In the genomic region with DNA sequence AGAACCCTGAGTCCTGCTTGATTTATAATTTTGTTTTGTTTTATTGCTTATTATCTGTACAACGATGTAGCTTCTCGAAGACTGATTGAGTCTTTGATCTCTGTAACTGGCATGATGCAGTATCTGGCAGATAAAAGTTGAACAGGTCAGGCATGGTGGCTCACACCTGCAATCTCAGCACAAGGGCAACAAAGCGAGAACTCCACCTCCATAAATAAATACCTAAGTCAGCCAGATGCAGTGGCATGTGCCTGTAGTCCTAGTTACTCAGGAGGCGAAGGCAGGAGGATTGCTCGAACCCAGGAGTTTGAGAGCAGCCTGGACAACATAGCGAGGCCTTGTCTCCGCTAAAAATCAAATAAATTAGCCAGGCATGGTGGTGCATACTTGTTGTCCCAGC, we compare ENCODE assay signal across 1 cellular context.
TF ChIP-seq lines count a peak whose summit lies in the region.

No MANE protein-coding gene starts in this region.

TF ChIP-seq in K562, 482 proteins besides CTCF, POLR2A, EP300 and RAD21:
- TF ChIP-seq SREBF1 (IDR thresholded peaks at IDR 0.05; ENCODE audit: borderline replicate concordance, low read depth, low read length), result no peak
- TF ChIP-seq, protein P1, sequence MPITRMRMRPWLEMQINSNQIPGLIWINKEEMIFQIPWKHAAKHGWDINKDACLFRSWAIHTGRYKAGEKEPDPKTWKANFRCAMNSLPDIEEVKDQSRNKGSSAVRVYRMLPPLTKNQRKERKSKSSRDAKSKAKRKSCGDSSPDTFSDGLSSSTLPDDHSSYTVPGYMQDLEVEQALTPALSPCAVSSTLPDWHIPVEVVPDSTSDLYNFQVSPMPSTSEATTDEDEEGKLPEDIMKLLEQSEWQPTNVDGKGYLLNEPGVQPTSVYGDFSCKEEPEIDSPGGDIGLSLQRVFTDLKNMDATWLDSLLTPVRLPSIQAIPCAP (CRISPR knock-in tag; IDR thresholded peaks at IDR 0.05; ENCODE audit: borderline replicate concordance), result no peak
- TF ChIP-seq, protein P2, sequence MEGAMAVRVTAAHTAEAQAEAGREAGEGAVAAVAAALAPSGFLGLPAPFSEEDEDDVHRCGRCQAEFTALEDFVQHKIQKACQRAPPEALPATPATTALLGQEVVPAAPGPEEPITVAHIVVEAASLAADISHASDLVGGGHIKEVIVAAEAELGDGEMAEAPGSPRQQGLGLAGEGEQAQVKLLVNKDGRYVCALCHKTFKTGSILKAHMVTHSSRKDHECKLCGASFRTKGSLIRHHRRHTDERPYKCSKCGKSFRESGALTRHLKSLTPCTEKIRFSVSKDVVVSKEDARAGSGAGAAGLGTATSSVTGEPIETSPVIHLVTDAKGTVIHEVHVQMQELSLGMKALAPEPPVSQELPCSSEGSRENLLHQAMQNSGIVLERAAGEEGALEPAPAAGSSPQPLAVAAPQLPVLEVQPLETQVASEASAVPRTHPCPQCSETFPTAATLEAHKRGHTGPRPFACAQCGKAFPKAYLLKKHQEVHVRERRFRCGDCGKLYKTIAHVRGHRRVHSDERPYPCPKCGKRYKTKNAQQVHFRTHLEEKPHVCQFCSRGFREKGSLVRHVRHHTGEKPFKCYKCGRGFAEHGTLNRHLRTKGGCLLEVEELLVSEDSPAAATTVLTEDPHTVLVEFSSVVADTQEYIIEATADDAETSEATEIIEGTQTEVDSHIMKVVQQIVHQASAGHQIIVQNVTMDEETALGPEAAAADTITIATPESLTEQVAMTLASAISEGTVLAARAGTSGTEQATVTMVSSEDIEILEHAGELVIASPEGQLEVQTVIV (CRISPR knock-in tag; IDR thresholded peaks at IDR 0.05; ENCODE audit: borderline replicate concordance), result no peak
- TF ChIP-seq, protein P3, sequence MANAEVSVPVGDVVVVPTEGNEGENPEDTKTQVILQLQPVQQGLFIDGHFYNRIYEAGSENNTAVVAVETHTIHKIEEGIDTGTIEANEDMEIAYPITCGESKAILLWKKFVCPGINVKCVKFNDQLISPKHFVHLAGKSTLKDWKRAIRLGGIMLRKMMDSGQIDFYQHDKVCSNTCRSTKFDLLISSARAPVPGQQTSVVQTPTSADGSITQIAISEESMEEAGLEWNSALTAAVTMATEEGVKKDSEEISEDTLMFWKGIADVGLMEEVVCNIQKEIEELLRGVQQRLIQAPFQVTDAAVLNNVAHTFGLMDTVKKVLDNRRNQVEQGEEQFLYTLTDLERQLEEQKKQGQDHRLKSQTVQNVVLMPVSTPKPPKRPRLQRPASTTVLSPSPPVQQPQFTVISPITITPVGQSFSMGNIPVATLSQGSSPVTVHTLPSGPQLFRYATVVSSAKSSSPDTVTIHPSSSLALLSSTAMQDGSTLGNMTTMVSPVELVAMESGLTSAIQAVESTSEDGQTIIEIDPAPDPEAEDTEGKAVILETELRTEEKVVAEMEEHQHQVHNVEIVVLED (CRISPR knock-in tag; IDR thresholded peaks at IDR 0.05), result no peak
- TF ChIP-seq NR2F6 (CRISPR knock-in tag; IDR thresholded peaks at IDR 0.05), result no peak
- no peak for TF ChIP-seq ZFP36 (IDR thresholded peaks at IDR 0.05; ENCODE audit: low read depth, low read length, partially characterized antibody)
- TF ChIP-seq HCFC1 (IDR thresholded peaks at IDR 0.05; ENCODE audit: low read depth, low read length), result no peak
- no peak for TF ChIP-seq MXI1 (IDR thresholded peaks at IDR 0.05; ENCODE audit: low read depth, low read length)
- TF ChIP-seq RNF2 (IDR thresholded peaks at IDR 0.05), result no peak
- TF ChIP-seq SRF (CRISPR knock-in tag; IDR thresholded peaks at IDR 0.05), result no peak
- TF ChIP-seq, protein P4, sequence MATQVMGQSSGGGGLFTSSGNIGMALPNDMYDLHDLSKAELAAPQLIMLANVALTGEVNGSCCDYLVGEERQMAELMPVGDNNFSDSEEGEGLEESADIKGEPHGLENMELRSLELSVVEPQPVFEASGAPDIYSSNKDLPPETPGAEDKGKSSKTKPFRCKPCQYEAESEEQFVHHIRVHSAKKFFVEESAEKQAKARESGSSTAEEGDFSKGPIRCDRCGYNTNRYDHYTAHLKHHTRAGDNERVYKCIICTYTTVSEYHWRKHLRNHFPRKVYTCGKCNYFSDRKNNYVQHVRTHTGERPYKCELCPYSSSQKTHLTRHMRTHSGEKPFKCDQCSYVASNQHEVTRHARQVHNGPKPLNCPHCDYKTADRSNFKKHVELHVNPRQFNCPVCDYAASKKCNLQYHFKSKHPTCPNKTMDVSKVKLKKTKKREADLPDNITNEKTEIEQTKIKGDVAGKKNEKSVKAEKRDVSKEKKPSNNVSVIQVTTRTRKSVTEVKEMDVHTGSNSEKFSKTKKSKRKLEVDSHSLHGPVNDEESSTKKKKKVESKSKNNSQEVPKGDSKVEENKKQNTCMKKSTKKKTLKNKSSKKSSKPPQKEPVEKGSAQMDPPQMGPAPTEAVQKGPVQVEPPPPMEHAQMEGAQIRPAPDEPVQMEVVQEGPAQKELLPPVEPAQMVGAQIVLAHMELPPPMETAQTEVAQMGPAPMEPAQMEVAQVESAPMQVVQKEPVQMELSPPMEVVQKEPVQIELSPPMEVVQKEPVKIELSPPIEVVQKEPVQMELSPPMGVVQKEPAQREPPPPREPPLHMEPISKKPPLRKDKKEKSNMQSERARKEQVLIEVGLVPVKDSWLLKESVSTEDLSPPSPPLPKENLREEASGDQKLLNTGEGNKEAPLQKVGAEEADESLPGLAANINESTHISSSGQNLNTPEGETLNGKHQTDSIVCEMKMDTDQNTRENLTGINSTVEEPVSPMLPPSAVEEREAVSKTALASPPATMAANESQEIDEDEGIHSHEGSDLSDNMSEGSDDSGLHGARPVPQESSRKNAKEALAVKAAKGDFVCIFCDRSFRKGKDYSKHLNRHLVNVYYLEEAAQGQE (CRISPR knock-in tag; IDR thresholded peaks at IDR 0.05; ENCODE audit: low read depth), result no peak
- TF ChIP-seq NFATC3 (IDR thresholded peaks at IDR 0.05), result no peak
- no peak for TF ChIP-seq ZNF551 (CRISPR knock-in tag; IDR thresholded peaks at IDR 0.05)
- TF ChIP-seq, protein P5, sequence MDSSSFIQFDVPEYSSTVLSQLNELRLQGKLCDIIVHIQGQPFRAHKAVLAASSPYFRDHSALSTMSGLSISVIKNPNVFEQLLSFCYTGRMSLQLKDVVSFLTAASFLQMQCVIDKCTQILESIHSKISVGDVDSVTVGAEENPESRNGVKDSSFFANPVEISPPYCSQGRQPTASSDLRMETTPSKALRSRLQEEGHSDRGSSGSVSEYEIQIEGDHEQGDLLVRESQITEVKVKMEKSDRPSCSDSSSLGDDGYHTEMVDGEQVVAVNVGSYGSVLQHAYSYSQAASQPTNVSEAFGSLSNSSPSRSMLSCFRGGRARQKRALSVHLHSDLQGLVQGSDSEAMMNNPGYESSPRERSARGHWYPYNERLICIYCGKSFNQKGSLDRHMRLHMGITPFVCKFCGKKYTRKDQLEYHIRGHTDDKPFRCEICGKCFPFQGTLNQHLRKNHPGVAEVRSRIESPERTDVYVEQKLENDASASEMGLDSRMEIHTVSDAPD (CRISPR knock-in tag; IDR thresholded peaks at IDR 0.05), result no peak
- no peak for TF ChIP-seq ZNF121 (CRISPR knock-in tag; conservative IDR thresholded peaks at IDR 0.05)
- no peak for TF ChIP-seq MCM5 (IDR thresholded peaks at IDR 0.05; ENCODE audit: low read depth)
- TF ChIP-seq, protein P6, sequence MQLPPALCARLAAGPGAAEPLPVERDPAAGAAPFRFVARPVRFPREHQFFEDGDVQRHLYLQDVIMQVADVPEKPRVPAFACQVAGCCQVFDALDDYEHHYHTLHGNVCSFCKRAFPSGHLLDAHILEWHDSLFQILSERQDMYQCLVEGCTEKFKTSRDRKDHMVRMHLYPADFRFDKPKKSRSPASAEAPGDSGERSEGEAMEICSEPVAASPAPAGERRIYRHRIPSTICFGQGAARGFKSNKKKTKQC (CRISPR knock-in tag; IDR thresholded peaks at IDR 0.05), result no peak
- TF ChIP-seq, protein P7, sequence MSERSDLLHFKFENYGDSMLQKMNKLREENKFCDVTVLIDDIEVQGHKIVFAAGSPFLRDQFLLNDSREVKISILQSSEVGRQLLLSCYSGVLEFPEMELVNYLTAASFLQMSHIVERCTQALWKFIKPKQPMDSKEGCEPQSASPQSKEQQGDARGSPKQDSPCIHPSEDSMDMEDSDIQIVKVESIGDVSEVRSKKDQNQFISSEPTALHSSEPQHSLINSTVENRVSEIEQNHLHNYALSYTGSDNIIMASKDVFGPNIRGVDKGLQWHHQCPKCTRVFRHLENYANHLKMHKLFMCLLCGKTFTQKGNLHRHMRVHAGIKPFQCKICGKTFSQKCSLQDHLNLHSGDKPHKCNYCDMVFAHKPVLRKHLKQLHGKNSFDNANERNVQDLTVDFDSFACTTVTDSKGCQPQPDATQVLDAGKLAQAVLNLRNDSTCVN (CRISPR knock-in tag; IDR thresholded peaks at IDR 0.05), result no peak
TF ChIP-seq in K562: peak in this region for 0.
